Comparison of ENCODE assay signal across 8 cellular contexts in genomic region chr22:29268511-29269229, GRCh38. TPM values are rescaled to one million over a fixed set of nuclear protein-coding genes. Genes with fewer than 3 reads are reported as not detected.
DNase-seq lines count a peak whose midpoint lies in the region; ATAC-seq and TF ChIP-seq lines count a peak whose summit lies in the region.

No MANE protein-coding gene starts in this region.

- H3K27me3 ChIP-seq in mucosa of stomach (ENCODE audit: control insufficient read depth, insufficient read depth, low read length) = no peaks in the 10 kb centered on the region

- POLR2A ChIA-PET in HEK293 (lab: Yijun Ruan, JAX) = interaction anchor here (0.8 to 2.2 kb wide), 4 partner anchors 23 to 120 kb away, joined by 3 to 8 read pairs (median 4); partner anchors contain the start of genes AP1B1 and EMID1

- CTCF ChIA-PET in HEK293 (lab: Yijun Ruan, JAX) = interaction anchor here (0.7 to 0.9 kb wide), 3 partner anchors 23 to 145 kb away, joined by 3 read pairs; no protein-coding TSS in a partner anchor

- H3K9me3 ChIP-seq in HEK293 (ENCODE audit: control insufficient read depth, insufficient read depth, low read depth, low read length) = no peaks in the 10 kb centered on the region
- no peaks in the 10 kb centered on the region for H3K9me3 ChIP-seq in mucosa of stomach (ENCODE audit: control insufficient read depth, low read length)

- DNase-seq in GM10266 (ENCODE audit: extremely low spot score) = no peak
- DNase-seq in NCI-H1092 treated with DMSO at 0.1 percent for 48 hours (lab: John Stamatoyannopoulos, UW) = peak; percentile 61
- DNase-seq in activated T-cell treated with anti-CD3 and anti-CD28 coated beads for 4 hours = peak; percentile 24
- peak; percentile 52 for DNase-seq in stromal cell of bone marrow (ENCODE audit: low read depth)
- DNase-seq in superior temporal gyrus (ENCODE audit: extremely low spot score) = no peak

- H3K36me3 ChIP-seq in HEK293 (ENCODE audit: control insufficient read depth in 2 of 2, insufficient read depth in 1 of 2, low read length in 2 of 2) (peaks cover 21 to 80% of the 10 kb centered on the region in 2 experiments), mucosa of stomach (ENCODE audit: control insufficient read depth, insufficient read depth, low read length) (no peaks in the 10 kb centered on the region)

- peak; percentile 30 for ATAC-seq in esophagus mucosa

- H3K4me1 ChIP-seq in HEK293 (ENCODE audit: control insufficient read depth, insufficient read depth, low read length) (peaks cover 7% of the 10 kb centered on the region), mucosa of stomach (ENCODE audit: control insufficient read depth, insufficient read depth, low read length) (peaks cover 30% of the 10 kb centered on the region)

- H3K4me3 ChIP-seq in HEK293 (ENCODE audit: low read depth, low read length) (peak overlapping the region; percentile 75), mucosa of stomach (ENCODE audit: low read length) (peak overlapping the region; percentile 90)

- peak overlapping the region; percentile 98 for H3K9ac ChIP-seq in mucosa of stomach (ENCODE audit: low read length)

- TF ChIP-seq CTCF in GM10266 (IDR thresholded peaks at IDR 0.05; ENCODE audit: control insufficient read depth, insufficient read depth, low read depth, missing control alignments) = peak; percentile 12
- TF ChIP-seq CTCF in HEK293 (tag by site-specific recombination; IDR thresholded peaks at IDR 0.05) = no peak

- peak overlapping the region; percentile 99 for H3K27ac ChIP-seq in HEK293 (ENCODE audit: extremely low read depth, low read depth, low read length)

TF ChIP-seq in HEK293, 187 proteins besides CTCF, POLR2A, EP300 and RAD21 (continues in another document):
- TF ChIP-seq GLIS2 (tag by site-specific recombination; IDR thresholded peaks at IDR 0.05) (peak; percentile 78), ZFP3 (tag by site-specific recombination; IDR thresholded peaks at IDR 0.05; ENCODE audit: low read depth) (no peak), ZNF350 (tag by site-specific recombination; IDR thresholded peaks at IDR 0.05) (no peak), BCL11B (tag by site-specific recombination; IDR thresholded peaks at IDR 0.05; ENCODE audit: low read depth) (no peak), ZNF677 (tag by site-specific recombination; IDR thresholded peaks at IDR 0.05) (0 out of 2 replicates have a peak, but pooled peaks have one; percentile 12), ZNF747 (tag by site-specific recombination; IDR thresholded peaks at IDR 0.05) (no peak), ZNF10 (tag by site-specific recombination; IDR thresholded peaks at IDR 0.05) (no peak), ZNF623 (tag by site-specific recombination; IDR thresholded peaks at IDR 0.05) (no peak), ZNF514 (tag by site-specific recombination; IDR thresholded peaks at IDR 0.05) (no peak), ZNF660 (tag by site-specific recombination; IDR thresholded peaks at IDR 0.05) (peak; percentile 37; the same call in 1 of the 2 replicates), ZNF701 (tag by site-specific recombination; IDR thresholded peaks at IDR 0.05) (no peak), YY2 (tag by site-specific recombination; IDR thresholded peaks at IDR 0.05) (peak; percentile 9; the same call in 1 of the 2 replicates), ZNF155 (tag by site-specific recombination; IDR thresholded peaks at IDR 0.05) (no peak), ZNF157 (tag by site-specific recombination; IDR thresholded peaks at IDR 0.05) (no peak), GLIS1 (tag by site-specific recombination; IDR thresholded peaks at IDR 0.05) (peak; percentile 75), ZSCAN4 (tag by site-specific recombination; IDR thresholded peaks at IDR 0.05) (no peak), ZNF585B (tag by site-specific recombination; IDR thresholded peaks at IDR 0.05) (0 out of 2 replicates have a peak, but pooled peaks have one; percentile 11), SCRT2 (tag by site-specific recombination; IDR thresholded peaks at IDR 0.05) (no peak), PRDM6 (tag by site-specific recombination; IDR thresholded peaks at IDR 0.05) (no peak), PRDM10 (tag by site-specific recombination; IDR thresholded peaks at IDR 0.05) (no peak), ZIC2 (tag by site-specific recombination; IDR thresholded peaks at IDR 0.05) (peak; percentile 20; the same call in 1 of the 2 replicates), ZNF341 (tag by site-specific recombination; IDR thresholded peaks at IDR 0.05; ENCODE audit: low read depth) (peak; percentile 87), ZNF280C (tag by site-specific recombination; IDR thresholded peaks at IDR 0.05) (no peak), ZNF140 (tag by site-specific recombination; IDR thresholded peaks at IDR 0.05) (no peak), ZNF785 (tag by site-specific recombination; IDR thresholded peaks at IDR 0.05) (no peak)

RNA-seq across cellular contexts. Expression of gene EWSR1, which starts 0.6 kb away (rescaled TPM):
- total RNA-seq in esophagus mucosa = 127 TPM

RNA-seq across cellular contexts. Expression of gene RHBDD3, which starts 0.9 kb away (rescaled TPM):
- total RNA-seq in esophagus mucosa = 10.4 TPM

RNA-seq across cellular contexts. Expression of gene GAS2L1, which starts 37.8 kb away (rescaled TPM):
- total RNA-seq in esophagus mucosa = 27.7 TPM

RNA-seq across cellular contexts. Expression of gene RASL10A, which starts 46.8 kb away (rescaled TPM):
- 0.88 TPM for total RNA-seq in esophagus mucosa

Comparison
In these comparisons a context has a peak if more than half of its experiments do, and no peak if none do; other contexts are left out.
1. DNase-seq: peak in NCI-H1092 treated with DMSO at 0.1 percent for 48 hours (single experiment), activated T-cell treated with anti-CD3 and anti-CD28 coated beads for 4 hours (single experiment) and stromal cell of bone marrow (single experiment); none in GM10266 (single experiment) and superior temporal gyrus (single experiment).